ENCODE assay signal across 9 cellular contexts in genomic region chr2:127411609-127412370, GRCh38. TPM values are rescaled to one million over a fixed set of nuclear protein-coding genes. Genes with fewer than 3 reads are reported as not detected.
DNase-seq lines count a peak whose midpoint lies in the region; FAIRE-seq and TF ChIP-seq lines count a peak whose summit lies in the region.
"Had no signal": no experiment of that assay in that cellular context is flagged by ENCODE, and none has a peak within 500 bp of the region (broad histone marks: within the 10 kb centered on the region; RNA-seq: fewer than 3 reads in every experiment).

No MANE protein-coding gene starts in this region.

- peak overlapping the region; percentile 91; the same call in 1 of the 2 replicates for H2AFZ ChIP-seq in OCI-LY7 (ENCODE audit: low read length)

- H3K36me3 Mint-ChIP-seq in activated CD4-positive, alpha-beta T cell treated with anti-CD3 and anti-CD28 coated beads, Interleukin-2, amount 10 ng/mL, durations not matched to agents 24 days and 14 days (ENCODE audit: low read depth), result no peaks in the 10 kb centered on the region

- no peaks in the 10 kb centered on the region for H4K20me1 ChIP-seq in OCI-LY7 (ENCODE audit: insufficient read depth, low read length)

- 74 to 82% methylated on average over 12 of the region's 12 CpGs for WGBS in testis, 2 donors

- no peak overlapping the region for H3K27ac ChIP-seq in OCI-LY7 (ENCODE audit: low read depth, low read length, poor library complexity, severe bottlenecking)
- peak overlapping the region; percentile 56 for H3K27ac ChIP-seq in epithelial cell of prostate
- peak overlapping the region in 1 of 2 donors; percentile 47 for H3K27ac ChIP-seq in testis

- peaks cover 44% of the 10 kb centered on the region for H3K4me1 Mint-ChIP-seq in activated CD4-positive, alpha-beta T cell treated with anti-CD3 and anti-CD28 coated beads, Interleukin-2, amount 10 ng/mL, durations not matched to agents 24 days and 14 days

- H3K79me2 ChIP-seq in OCI-LY7 (ENCODE audit: insufficient read depth, low read depth, low read length), result no peaks in the 10 kb centered on the region

- CTCF ChIA-PET in OCI-LY7 (lab: Charles Lee; ENCODE audit: unreplicated experiment), result no interaction called here

- peak overlapping the region; percentile 16 for H3K27ac Mint-ChIP-seq in activated CD4-positive, alpha-beta T cell treated with anti-CD3 and anti-CD28 coated beads, Interleukin-2, amount 10 ng/mL, durations not matched to agents 24 days and 14 days

- H3K4me3 ChIP-seq in OCI-LY7 (ENCODE audit: low read depth, low read length, poor library complexity, severe bottlenecking), result no peak overlapping the region
- no peak overlapping the region for H3K4me3 ChIP-seq in testis

- FAIRE-seq in RCC 7860 (lab: Jason Lieb, UNC), result no peak

- intact Hi-C loops in activated CD4-positive, alpha-beta T cell treated with anti-CD3 and anti-CD28 coated beads, Interleukin-2, amount 10 ng/mL, durations not matched to agents 24 days and 14 days (cut with micrococcal nuclease), result loop anchor here (2.0 to 10.0 kb wide), 3 partner anchors 53 to 327 kb away; partner anchors contain the start of gene IWS1
- intact Hi-C loops in OCI-LY7 (cut with micrococcal nuclease; ENCODE audit: unreplicated experiment), result no loop called here
- intact Hi-C loops in testis (cut with DNase I; ENCODE audit: low total_unique reads), result no loop called here

- H3K36me3 ChIP-seq in OCI-LY7 (ENCODE audit: insufficient read depth, low read length), result no peaks in the 10 kb centered on the region
- H3K36me3 ChIP-seq in testis (ENCODE audit: low read depth, missing control alignments), result no peaks in the 10 kb centered on the region
- H3K36me3 ChIP-seq: tibial nerve had no signal

- no peaks in the 10 kb centered on the region for H3K27me3 ChIP-seq in testis

- H3K9me2 ChIP-seq in OCI-LY7 (ENCODE audit: insufficient read depth, low read length), result no peaks in the 10 kb centered on the region

- H3K9me3 ChIP-seq in OCI-LY7 (ENCODE audit: low read length) (peaks cover 12% of the 10 kb centered on the region; the same call in 1 of the 2 replicates), testis (no peaks in the 10 kb centered on the region)

- no TSS peak for BruUV-seq in OCI-LY7 (replicated peaks; lab: Mats Ljungman, UMichigan)

- H3K9me3 Mint-ChIP-seq in activated CD4-positive, alpha-beta T cell treated with anti-CD3 and anti-CD28 coated beads, Interleukin-2, amount 10 ng/mL, durations not matched to agents 24 days and 14 days, result peaks cover 3% of the 10 kb centered on the region

- TF ChIP-seq CTCF in OCI-LY7 (conservative IDR thresholded peaks at IDR 0.05; ENCODE audit: low read length) (no peak), testis (IDR thresholded peaks at IDR 0.05) (no peak)

- peaks cover 46% of the 10 kb centered on the region for H3K4me1 ChIP-seq in OCI-LY7 (ENCODE audit: insufficient read depth, low read length, poor library complexity, severe bottlenecking)
- H3K4me1 ChIP-seq in testis, result peaks cover 22% of the 10 kb centered on the region

- H3K27me3 Mint-ChIP-seq in activated CD4-positive, alpha-beta T cell treated with anti-CD3 and anti-CD28 coated beads, Interleukin-2, amount 10 ng/mL, durations not matched to agents 24 days and 14 days, result peaks cover 13% of the 10 kb centered on the region

- POLR2A ChIA-PET in OCI-LY7 (lab: Charles Lee), result interaction anchor here (0.6 to 1.4 kb wide), 4 partner anchors 22 to 492 kb away, joined by 3 to 8 read pairs (median 4); no protein-coding TSS in a partner anchor

- peak overlapping the region; percentile 40 for H3K4me3 Mint-ChIP-seq in activated CD4-positive, alpha-beta T cell treated with anti-CD3 and anti-CD28 coated beads, Interleukin-2, amount 10 ng/mL, durations not matched to agents 24 days and 14 days

- TF ChIP-seq POLR2A in testis (IDR thresholded peaks at IDR 0.05) (no peak), erythroblast (IDR thresholded peaks at IDR 0.05; ENCODE audit: low read length) (no peak)

- DNase-seq in activated CD4-positive, alpha-beta T cell treated with anti-CD3 and anti-CD28 coated beads, Interleukin-2, amount 10 ng/mL, durations not matched to agents 24 days and 14 days, result no peak
- no peak for DNase-seq in activated CD4-positive, alpha-beta T cell treated with anti-CD3 and anti-CD28 coated beads for 1 hour
- DNase-seq in OCI-LY7 (ENCODE audit: low spot score), result no peak
- no peak for DNase-seq in epithelial cell of prostate (ENCODE audit: low read depth, low spot score)
- DNase-seq in testis, result peak; percentile 30
- no peak for DNase-seq in occipital lobe (lab: John Stamatoyannopoulos, UW)
- DNase-seq in RCC 7860 (ENCODE audit: low spot score), result no peak
- DNase-seq in erythroblast (lab: John Stamatoyannopoulos, UW), result no peak

- H3K4me2 ChIP-seq in OCI-LY7 (ENCODE audit: low read length), result peak overlapping the region; percentile 43; the same call in 1 of the 2 replicates

RNA-seq across cellular contexts. Expression of gene PROC, which starts 6.4 kb away (rescaled TPM):
- 0.12 TPM in 1 of 2 replicates, not detected in the other for total RNA-seq in activated CD4-positive, alpha-beta T cell treated with anti-CD3 and anti-CD28 coated beads, Interleukin-2, amount 10 ng/mL, durations not matched to agents 24 days and 14 days
- total RNA-seq in OCI-LY7 (2014; rRNA removed; shearing (Covaris generic)), result 0.41 TPM in 1 of 2 replicates, not detected in the other
- total RNA-seq in OCI-LY7 (2022) (0.59 TPM in 1 of 2 replicates, not detected in the other), testis (under 1 TPM in 1 of 2 donors, not detected in 1; 0.63 TPM), occipital lobe (not detected)
- not detected for polyA plus RNA-seq in testis (ENCODE audit: insufficient read depth, low read depth, low replicate concordance)
- total RNA-seq: tibial nerve had no signal

RNA-seq across cellular contexts. Expression of gene MAP3K2, which starts 24.0 kb away (rescaled TPM):
- total RNA-seq in activated CD4-positive, alpha-beta T cell treated with anti-CD3 and anti-CD28 coated beads, Interleukin-2, amount 10 ng/mL, durations not matched to agents 24 days and 14 days, result 53.7 and 57.5 TPM in 2 replicates
- total RNA-seq in OCI-LY7 (2014; rRNA removed; shearing (Covaris generic)), result 33.2 and 47.5 TPM in 2 replicates
- total RNA-seq in OCI-LY7 (2022), result 52.5 and 55.9 TPM in 2 replicates
- total RNA-seq in testis, result 10 to 100 TPM; 74.0 to 74.5 TPM
- polyA plus RNA-seq in testis (ENCODE audit: insufficient read depth, low read depth, low replicate concordance), result 16.3 TPM
- total RNA-seq in occipital lobe, result 62.1 TPM
